In the genomic region with DNA sequence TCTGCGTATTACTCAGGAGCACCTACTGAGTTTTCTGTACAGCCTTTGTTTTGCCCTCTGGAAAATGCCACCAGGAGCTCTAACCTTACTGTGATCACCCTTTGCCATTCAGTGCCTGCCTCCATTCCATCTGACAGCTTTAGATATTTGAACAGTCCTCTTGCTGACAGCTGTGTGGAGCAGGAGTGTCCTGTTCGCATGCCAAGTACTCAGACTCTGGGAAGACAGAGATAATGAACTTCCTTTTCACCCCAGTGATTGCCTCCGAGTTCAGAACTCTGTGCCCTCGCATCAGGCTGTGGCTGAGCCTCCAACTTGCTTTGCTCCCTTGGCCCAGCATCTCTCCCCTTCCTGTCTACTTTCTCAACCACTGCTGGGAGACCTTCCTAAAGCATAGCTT, we compare ENCODE assay signal across 26 cellular contexts.
DNase-seq lines count a peak whose midpoint lies in the region; ATAC-seq, FAIRE-seq and TF ChIP-seq lines count a peak whose summit lies in the region.
"Had no signal": no experiment of that assay in that cellular context is flagged by ENCODE, and none has a peak within 500 bp of the region (broad histone marks: within the 10 kb centered on the region; RNA-seq: fewer than 3 reads in every experiment).

No MANE protein-coding gene starts in this region.

- FAIRE-seq in H1 (lab: Jason Lieb, UNC): no peak
- FAIRE-seq: GM18507, HTR-8/SVneo had no signal

- H3K9me3 ChIP-seq in right atrium auricular region: no peaks in the 10 kb centered on the region
- no peaks in the 10 kb centered on the region for H3K9me3 ChIP-seq in H1 (ENCODE audit: insufficient read depth in 2 of 2, low read depth in 1 of 2, low read length in 1 of 2)
- H3K9me3 ChIP-seq in colonic mucosa: no peaks in the 10 kb centered on the region
- H3K9me3 ChIP-seq: BE2C, MG63 had no signal

- no peak overlapping the region for H2AFZ ChIP-seq in H1 (ENCODE audit: low read length)
- H2AFZ ChIP-seq: GM23248 had no signal

- TF ChIP-seq EP300 in H1 (IDR thresholded peaks at IDR 0.05; ENCODE audit: borderline replicate concordance in 1 of 2, low read depth in 2 of 2, low read length in 2 of 2): no peak

- no peak overlapping the region for H4K91ac ChIP-seq in H1 (replicated peaks; ENCODE audit: insufficient read length, low read length)

- H4K5ac ChIP-seq in H1 (ENCODE audit: insufficient read length, low read depth, low read length): no peak overlapping the region

- 92% methylated on average over 4 of the region's 4 CpGs; no CpG with 5 or more reads in 1 of the 2 experiments for WGBS in H1 (ENCODE audit: extremely low coverage in 1 of 2, insufficient coverage in 1 of 2, insufficient read length in 1 of 2, insufficient replicate concordance in 2 of 2, low coverage in 1 of 2, low lambda C conversion rate in 2 of 2, missing lambda C conversion rate in 1 of 2), 2 experiments

- no peaks in the 10 kb centered on the region for H4K20me1 ChIP-seq in H1 (replicated peaks in 1 of 2; ENCODE audit: control insufficient read depth in 1 of 2, insufficient read depth in 2 of 2, low read length in 2 of 2)

- H3K4me2 ChIP-seq in H1 (ENCODE audit: insufficient read depth in 1 of 2, low read depth in 2 of 2, low read length in 2 of 2): no peak overlapping the region

- H3K9ac ChIP-seq in H1 (replicated peaks in 1 of 4; ENCODE audit: extremely low read depth in 1 of 4, low read depth in 3 of 4, low read length in 3 of 4) (no peak overlapping the region), colonic mucosa (ENCODE audit: low read depth in 2 of 2, low read length in 2 of 2) (no peak overlapping the region)
- H3K9ac ChIP-seq: GM23248 had no signal

- H2BK12ac ChIP-seq in H1 (ENCODE audit: low read depth, low read length): no peak overlapping the region

- H3K36me3 ChIP-seq in right atrium auricular region (no peaks in the 10 kb centered on the region), H1 (ENCODE audit: control insufficient read depth in 2 of 4, insufficient read depth in 4 of 4, low read length in 3 of 4) (no peaks in the 10 kb centered on the region), colonic mucosa (no peaks in the 10 kb centered on the region)
- H3K36me3 ChIP-seq: BE2C, MG63 had no signal

- H3K27ac ChIP-seq in right atrium auricular region (no peak overlapping the region), H1 (ENCODE audit: low read depth, low read length) (no peak overlapping the region), temporal lobe (ENCODE audit: low read depth, low read length) (peak overlapping the region; percentile 42), colonic mucosa (no peak overlapping the region)
- H3K27ac ChIP-seq: GM23248, RWPE1, SK-N-MC had no signal

- TF ChIP-seq RAD21 in H1 (IDR thresholded peaks at IDR 0.05 in 1 of 2, conservative IDR thresholded peaks at IDR 0.05 in 1 of 2; ENCODE audit: low read depth in 2 of 2, low read length in 2 of 2): no peak

- ATAC-seq in Right ventricle myocardium superior (ENCODE audit: poor library complexity): peak; percentile 56
- no peak for ATAC-seq in HG02798 (IDR thresholded peaks at IDR 0.05; ENCODE audit: poor library complexity, unreplicated experiment)

- no peaks in the 10 kb centered on the region; the same call in 1 of the 2 replicates for H3K23me2 ChIP-seq in H1 (ENCODE audit: low read depth, low read length)

- no peak overlapping the region for H3K56ac ChIP-seq in H1 (replicated peaks; ENCODE audit: insufficient read length, low read depth, low read length)

- H2BK5ac ChIP-seq in H1 (ENCODE audit: low read depth, low read length): no peak overlapping the region

- POLR2A ChIA-PET in H1 (lab: Charles Lee; ENCODE audit: partially characterized antibody): no interaction called here

- no peak overlapping the region for H3K23ac ChIP-seq in H1 (ENCODE audit: insufficient read length)

- H2BK120ac ChIP-seq in H1 (replicated peaks; ENCODE audit: low read depth, low read length): no peak overlapping the region

- intact Hi-C loops in Right ventricle myocardium superior (cut with DNase I) (no loop called here), colonic mucosa (cut with DNase I) (no loop called here)

- no peak overlapping the region for H2AK5ac ChIP-seq in H1 (ENCODE audit: low read depth, low read length)

- TF ChIP-seq CTCF in right atrium auricular region (IDR thresholded peaks at IDR 0.05) (no peak), H1 (IDR thresholded peaks at IDR 0.05; ENCODE audit: control extremely low read depth in 1 of 3, insufficient read depth in 1 of 3, low read depth in 1 of 3, low read length in 3 of 3) (no peak), colonic mucosa (IDR thresholded peaks at IDR 0.05) (no peak)

- H3K79me2 ChIP-seq in H1 (ENCODE audit: control insufficient read depth in 1 of 2, insufficient read depth in 2 of 2, low read length in 2 of 2): no peaks in the 10 kb centered on the region

- no peak overlapping the region for H3K14ac ChIP-seq in H1 (ENCODE audit: insufficient read length)

- no peaks in the 10 kb centered on the region for H3K4me1 ChIP-seq in right atrium auricular region
- peaks cover 0 to 5% (median 3%) of the 10 kb centered on the region in 4 experiments; a peak in 6 of 7 replicates for H3K4me1 ChIP-seq in H1 (replicated peaks in 1 of 4; ENCODE audit: control insufficient read depth in 3 of 4, insufficient read depth in 4 of 4, low read length in 3 of 4)
- H3K4me1 ChIP-seq in colonic mucosa: no peaks in the 10 kb centered on the region
- H3K4me1 ChIP-seq: BE2C had no signal

- H3K27me3 ChIP-seq in right atrium auricular region (no peaks in the 10 kb centered on the region), H1 (replicated peaks in 1 of 4; ENCODE audit: control insufficient read depth in 3 of 4, extremely low read depth in 1 of 4, insufficient read depth in 3 of 4, low read length in 3 of 4) (no peaks in the 10 kb centered on the region; a peak in 1 of 7 replicates), colonic mucosa (no peaks in the 10 kb centered on the region)
- H3K27me3 ChIP-seq: MG63 had no signal

- H3K4me3 ChIP-seq in right atrium auricular region (no peak overlapping the region), H1 (ENCODE audit: extremely low read depth in 1 of 4, insufficient read depth in 2 of 4, low read depth in 3 of 4, low read length in 4 of 4) (no peak overlapping the region), colonic mucosa (no peak overlapping the region)
- H3K4me3 ChIP-seq: GM23248, MG63, SK-N-MC had no signal

- no peaks in the 10 kb centered on the region for H3K79me1 ChIP-seq in H1 (ENCODE audit: low read depth, low read length)

- no peak overlapping the region for H4K8ac ChIP-seq in H1 (ENCODE audit: extremely low read depth, insufficient read depth, low read length)

- CTCF ChIA-PET in H1 (lab: Charles Lee; ENCODE audit: partially characterized antibody): interaction anchor here (2.2 kb wide), 1 partner anchor 79 kb away, joined by 5 read pairs; no protein-coding TSS in a partner anchor

- no peak overlapping the region for H2BK15ac ChIP-seq in H1 (ENCODE audit: low read length)

- peak overlapping the region; percentile 21; the same call in 1 of the 2 replicates for H2BK20ac ChIP-seq in H1 (ENCODE audit: low read length)

- no peak overlapping the region; the same call in 1 of the 2 replicates for H3K18ac ChIP-seq in H1 (ENCODE audit: extremely low read depth, low read length)

- no peak for TF ChIP-seq POLR2A in H1 (IDR thresholded peaks at IDR 0.05; ENCODE audit: control extremely low read depth in 1 of 2, low read depth in 2 of 2, low read length in 2 of 2)

- H3K4ac ChIP-seq in H1 (replicated peaks; ENCODE audit: insufficient read length, low read depth, low read length): no peak overlapping the region

- peak; percentile 9 for DNase-seq in NCI-H345 (lab: John Stamatoyannopoulos, UW)
- DNase-seq in NCI-H345 treated with DMSO at 0.1 percent for 48 hours (lab: John Stamatoyannopoulos, UW; ENCODE audit: unreplicated experiment): no peak
- DNase-seq in Right ventricle myocardium superior: no peak
- no peak for DNase-seq in right atrium auricular region (ENCODE audit: low spot score)
- DNase-seq in H1 (ENCODE audit: low read depth in 1 of 2, low spot score in 2 of 2): no peak
- DNase-seq in colonic mucosa: no peak
- DNase-seq: 8988T; ACHN; BE2C; CD8-positive, alpha-beta memory T cell; DMS 273 treated with DMSO at 0.1 percent for 48 hours; DND-41; GM23248; H9; KBM-7; MG63; NCI-H2029; NCI-H524; NCI-H774; SIG-M5 had no signal

TF ChIP-seq in H1, 55 proteins besides CTCF, POLR2A, EP300 and RAD21 (continues in another document):
- no peak for TF ChIP-seq CTBP2 (IDR thresholded peaks at IDR 0.05; ENCODE audit: borderline replicate concordance, insufficient read depth, insufficient read length, low read length)
